ENCODE assay signal across 1 cellular context in genomic region chr3:119352863-119353527, GRCh38.
A peak's percentile ranks its signal among the peaks of the same experiment; 100 is the strongest.
TF ChIP-seq lines count a peak whose summit lies in the region.

No MANE protein-coding gene starts in this region.

TF ChIP-seq in HepG2, 621 proteins besides CTCF, POLR2A, EP300 and RAD21 (continued from another document):
- TF ChIP-seq ZNF687 (CRISPR knock-in tag; IDR thresholded peaks at IDR 0.05) (no peak), ZFP36 (IDR thresholded peaks at IDR 0.05; ENCODE audit: borderline replicate concordance, low read depth, low read length, partially characterized antibody) (no peak), TFE3 (CRISPR knock-in tag; IDR thresholded peaks at IDR 0.05) (no peak), IRF2 (CRISPR knock-in tag; IDR thresholded peaks at IDR 0.05) (no peak), CEBPB (IDR thresholded peaks at IDR 0.05; ENCODE audit: borderline replicate concordance, low read depth, low read length) (peak; percentile 70), ZZZ3 (CRISPR knock-in tag; IDR thresholded peaks at IDR 0.05; ENCODE audit: borderline replicate concordance) (no peak), CAMTA2 (CRISPR knock-in tag; IDR thresholded peaks at IDR 0.05; ENCODE audit: borderline replicate concordance) (no peak), ISX (CRISPR knock-in tag; conservative IDR thresholded peaks at IDR 0.05) (no peak), ETV5 (CRISPR knock-in tag; IDR thresholded peaks at IDR 0.05; ENCODE audit: borderline replicate concordance) (no peak), NONO (IDR thresholded peaks at IDR 0.05) (no peak), NONO (CRISPR knock-in tag; conservative IDR thresholded peaks at IDR 0.05) (no peak), ATF7 (IDR thresholded peaks at IDR 0.05) (peak; percentile 32; the same call in 1 of the 2 replicates), ATF7 (CRISPR knock-in tag; IDR thresholded peaks at IDR 0.05) (no peak), STAG1 (CRISPR knock-in tag; IDR thresholded peaks at IDR 0.05) (peak; percentile 37), ZNF660 (CRISPR knock-in tag; IDR thresholded peaks at IDR 0.05; ENCODE audit: borderline replicate concordance, low read depth) (no peak), ZNF598 (CRISPR knock-in tag; IDR thresholded peaks at IDR 0.05; ENCODE audit: borderline replicate concordance) (no peak), LBX2 (CRISPR knock-in tag; IDR thresholded peaks at IDR 0.05; ENCODE audit: borderline replicate concordance) (no peak), ZFAT (CRISPR knock-in tag; conservative IDR thresholded peaks at IDR 0.05) (no peak), ZNF841 (CRISPR knock-in tag; IDR thresholded peaks at IDR 0.05; ENCODE audit: borderline replicate concordance) (no peak)
- TF ChIP-seq, protein P1, sequence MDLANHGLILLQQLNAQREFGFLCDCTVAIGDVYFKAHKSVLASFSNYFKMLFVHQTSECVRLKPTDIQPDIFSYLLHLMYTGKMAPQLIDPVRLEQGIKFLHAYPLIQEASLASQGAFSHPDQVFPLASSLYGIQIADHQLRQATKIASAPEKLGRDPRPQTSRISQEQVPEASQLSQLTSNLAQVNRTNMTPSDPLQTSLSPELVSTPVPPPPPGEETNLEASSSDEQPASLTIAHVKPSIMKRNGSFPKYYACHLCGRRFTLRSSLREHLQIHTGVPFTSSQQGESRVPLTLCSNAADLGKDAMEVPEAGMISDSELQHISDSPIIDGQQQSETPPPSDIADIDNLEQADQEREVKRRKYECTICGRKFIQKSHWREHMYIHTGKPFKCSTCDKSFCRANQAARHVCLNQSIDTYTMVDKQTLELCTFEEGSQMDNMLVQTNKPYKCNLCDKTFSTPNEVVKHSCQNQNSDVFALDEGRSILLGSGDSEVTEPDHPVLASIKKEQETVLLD (CRISPR knock-in tag; IDR thresholded peaks at IDR 0.05; ENCODE audit: low read depth): no peak
- TF ChIP-seq, protein P2, sequence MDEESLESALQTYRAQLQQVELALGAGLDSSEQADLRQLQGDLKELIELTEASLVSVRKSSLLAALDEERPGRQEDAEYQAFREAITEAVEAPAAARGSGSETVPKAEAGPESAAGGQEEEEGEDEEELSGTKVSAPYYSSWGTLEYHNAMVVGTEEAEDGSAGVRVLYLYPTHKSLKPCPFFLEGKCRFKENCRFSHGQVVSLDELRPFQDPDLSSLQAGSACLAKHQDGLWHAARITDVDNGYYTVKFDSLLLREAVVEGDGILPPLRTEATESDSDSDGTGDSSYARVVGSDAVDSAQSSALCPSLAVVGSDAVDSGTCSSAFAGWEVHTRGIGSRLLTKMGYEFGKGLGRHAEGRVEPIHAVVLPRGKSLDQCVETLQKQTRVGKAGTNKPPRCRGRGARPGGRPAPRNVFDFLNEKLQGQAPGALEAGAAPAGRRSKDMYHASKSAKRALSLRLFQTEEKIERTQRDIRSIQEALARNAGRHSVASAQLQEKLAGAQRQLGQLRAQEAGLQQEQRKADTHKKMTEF (CRISPR knock-in tag; IDR thresholded peaks at IDR 0.05): no peak
- TF ChIP-seq, protein P3, sequence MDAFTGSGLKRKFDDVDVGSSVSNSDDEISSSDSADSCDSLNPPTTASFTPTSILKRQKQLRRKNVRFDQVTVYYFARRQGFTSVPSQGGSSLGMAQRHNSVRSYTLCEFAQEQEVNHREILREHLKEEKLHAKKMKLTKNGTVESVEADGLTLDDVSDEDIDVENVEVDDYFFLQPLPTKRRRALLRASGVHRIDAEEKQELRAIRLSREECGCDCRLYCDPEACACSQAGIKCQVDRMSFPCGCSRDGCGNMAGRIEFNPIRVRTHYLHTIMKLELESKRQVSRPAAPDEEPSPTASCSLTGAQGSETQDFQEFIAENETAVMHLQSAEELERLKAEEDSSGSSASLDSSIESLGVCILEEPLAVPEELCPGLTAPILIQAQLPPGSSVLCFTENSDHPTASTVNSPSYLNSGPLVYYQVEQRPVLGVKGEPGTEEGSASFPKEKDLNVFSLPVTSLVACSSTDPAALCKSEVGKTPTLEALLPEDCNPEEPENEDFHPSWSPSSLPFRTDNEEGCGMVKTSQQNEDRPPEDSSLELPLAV (CRISPR knock-in tag; conservative IDR thresholded peaks at IDR 0.05; ENCODE audit: low read depth): no peak
- TF ChIP-seq, protein P4, sequence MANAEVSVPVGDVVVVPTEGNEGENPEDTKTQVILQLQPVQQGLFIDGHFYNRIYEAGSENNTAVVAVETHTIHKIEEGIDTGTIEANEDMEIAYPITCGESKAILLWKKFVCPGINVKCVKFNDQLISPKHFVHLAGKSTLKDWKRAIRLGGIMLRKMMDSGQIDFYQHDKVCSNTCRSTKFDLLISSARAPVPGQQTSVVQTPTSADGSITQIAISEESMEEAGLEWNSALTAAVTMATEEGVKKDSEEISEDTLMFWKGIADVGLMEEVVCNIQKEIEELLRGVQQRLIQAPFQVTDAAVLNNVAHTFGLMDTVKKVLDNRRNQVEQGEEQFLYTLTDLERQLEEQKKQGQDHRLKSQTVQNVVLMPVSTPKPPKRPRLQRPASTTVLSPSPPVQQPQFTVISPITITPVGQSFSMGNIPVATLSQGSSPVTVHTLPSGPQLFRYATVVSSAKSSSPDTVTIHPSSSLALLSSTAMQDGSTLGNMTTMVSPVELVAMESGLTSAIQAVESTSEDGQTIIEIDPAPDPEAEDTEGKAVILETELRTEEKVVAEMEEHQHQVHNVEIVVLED (CRISPR knock-in tag; IDR thresholded peaks at IDR 0.05; ENCODE audit: borderline replicate concordance): no peak
- TF ChIP-seq, protein P5, sequence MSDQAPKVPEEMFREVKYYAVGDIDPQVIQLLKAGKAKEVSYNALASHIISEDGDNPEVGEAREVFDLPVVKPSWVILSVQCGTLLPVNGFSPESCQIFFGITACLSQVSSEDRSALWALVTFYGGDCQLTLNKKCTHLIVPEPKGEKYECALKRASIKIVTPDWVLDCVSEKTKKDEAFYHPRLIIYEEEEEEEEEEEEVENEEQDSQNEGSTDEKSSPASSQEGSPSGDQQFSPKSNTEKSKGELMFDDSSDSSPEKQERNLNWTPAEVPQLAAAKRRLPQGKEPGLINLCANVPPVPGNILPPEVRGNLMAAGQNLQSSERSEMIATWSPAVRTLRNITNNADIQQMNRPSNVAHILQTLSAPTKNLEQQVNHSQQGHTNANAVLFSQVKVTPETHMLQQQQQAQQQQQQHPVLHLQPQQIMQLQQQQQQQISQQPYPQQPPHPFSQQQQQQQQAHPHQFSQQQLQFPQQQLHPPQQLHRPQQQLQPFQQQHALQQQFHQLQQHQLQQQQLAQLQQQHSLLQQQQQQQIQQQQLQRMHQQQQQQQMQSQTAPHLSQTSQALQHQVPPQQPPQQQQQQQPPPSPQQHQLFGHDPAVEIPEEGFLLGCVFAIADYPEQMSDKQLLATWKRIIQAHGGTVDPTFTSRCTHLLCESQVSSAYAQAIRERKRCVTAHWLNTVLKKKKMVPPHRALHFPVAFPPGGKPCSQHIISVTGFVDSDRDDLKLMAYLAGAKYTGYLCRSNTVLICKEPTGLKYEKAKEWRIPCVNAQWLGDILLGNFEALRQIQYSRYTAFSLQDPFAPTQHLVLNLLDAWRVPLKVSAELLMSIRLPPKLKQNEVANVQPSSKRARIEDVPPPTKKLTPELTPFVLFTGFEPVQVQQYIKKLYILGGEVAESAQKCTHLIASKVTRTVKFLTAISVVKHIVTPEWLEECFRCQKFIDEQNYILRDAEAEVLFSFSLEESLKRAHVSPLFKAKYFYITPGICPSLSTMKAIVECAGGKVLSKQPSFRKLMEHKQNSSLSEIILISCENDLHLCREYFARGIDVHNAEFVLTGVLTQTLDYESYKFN (CRISPR knock-in tag; conservative IDR thresholded peaks at IDR 0.05): no peak
- TF ChIP-seq, protein P6, sequence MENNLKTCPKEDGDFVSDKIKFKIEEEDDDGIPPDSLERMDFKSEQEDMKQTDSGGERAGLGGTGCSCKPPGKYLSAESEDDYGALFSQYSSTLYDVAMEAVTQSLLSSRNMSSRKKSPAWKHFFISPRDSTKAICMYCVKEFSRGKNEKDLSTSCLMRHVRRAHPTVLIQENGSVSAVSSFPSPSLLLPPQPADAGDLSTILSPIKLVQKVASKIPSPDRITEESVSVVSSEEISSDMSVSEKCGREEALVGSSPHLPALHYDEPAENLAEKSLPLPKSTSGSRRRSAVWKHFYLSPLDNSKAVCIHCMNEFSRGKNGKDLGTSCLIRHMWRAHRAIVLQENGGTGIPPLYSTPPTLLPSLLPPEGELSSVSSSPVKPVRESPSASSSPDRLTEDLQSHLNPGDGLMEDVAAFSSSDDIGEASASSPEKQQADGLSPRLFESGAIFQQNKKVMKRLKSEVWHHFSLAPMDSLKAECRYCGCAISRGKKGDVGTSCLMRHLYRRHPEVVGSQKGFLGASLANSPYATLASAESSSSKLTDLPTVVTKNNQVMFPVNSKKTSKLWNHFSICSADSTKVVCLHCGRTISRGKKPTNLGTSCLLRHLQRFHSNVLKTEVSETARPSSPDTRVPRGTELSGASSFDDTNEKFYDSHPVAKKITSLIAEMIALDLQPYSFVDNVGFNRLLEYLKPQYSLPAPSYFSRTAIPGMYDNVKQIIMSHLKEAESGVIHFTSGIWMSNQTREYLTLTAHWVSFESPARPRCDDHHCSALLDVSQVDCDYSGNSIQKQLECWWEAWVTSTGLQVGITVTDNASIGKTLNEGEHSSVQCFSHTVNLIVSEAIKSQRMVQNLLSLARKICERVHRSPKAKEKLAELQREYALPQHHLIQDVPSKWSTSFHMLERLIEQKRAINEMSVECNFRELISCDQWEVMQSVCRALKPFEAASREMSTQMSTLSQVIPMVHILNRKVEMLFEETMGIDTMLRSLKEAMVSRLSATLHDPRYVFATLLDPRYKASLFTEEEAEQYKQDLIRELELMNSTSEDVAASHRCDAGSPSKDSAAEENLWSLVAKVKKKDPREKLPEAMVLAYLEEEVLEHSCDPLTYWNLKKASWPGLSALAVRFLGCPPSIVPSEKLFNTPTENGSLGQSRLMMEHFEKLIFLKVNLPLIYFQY (CRISPR knock-in tag; IDR thresholded peaks at IDR 0.05; ENCODE audit: borderline replicate concordance): no peak
TF ChIP-seq in HepG2: peak in this region for 4.
